In the genomic region with DNA sequence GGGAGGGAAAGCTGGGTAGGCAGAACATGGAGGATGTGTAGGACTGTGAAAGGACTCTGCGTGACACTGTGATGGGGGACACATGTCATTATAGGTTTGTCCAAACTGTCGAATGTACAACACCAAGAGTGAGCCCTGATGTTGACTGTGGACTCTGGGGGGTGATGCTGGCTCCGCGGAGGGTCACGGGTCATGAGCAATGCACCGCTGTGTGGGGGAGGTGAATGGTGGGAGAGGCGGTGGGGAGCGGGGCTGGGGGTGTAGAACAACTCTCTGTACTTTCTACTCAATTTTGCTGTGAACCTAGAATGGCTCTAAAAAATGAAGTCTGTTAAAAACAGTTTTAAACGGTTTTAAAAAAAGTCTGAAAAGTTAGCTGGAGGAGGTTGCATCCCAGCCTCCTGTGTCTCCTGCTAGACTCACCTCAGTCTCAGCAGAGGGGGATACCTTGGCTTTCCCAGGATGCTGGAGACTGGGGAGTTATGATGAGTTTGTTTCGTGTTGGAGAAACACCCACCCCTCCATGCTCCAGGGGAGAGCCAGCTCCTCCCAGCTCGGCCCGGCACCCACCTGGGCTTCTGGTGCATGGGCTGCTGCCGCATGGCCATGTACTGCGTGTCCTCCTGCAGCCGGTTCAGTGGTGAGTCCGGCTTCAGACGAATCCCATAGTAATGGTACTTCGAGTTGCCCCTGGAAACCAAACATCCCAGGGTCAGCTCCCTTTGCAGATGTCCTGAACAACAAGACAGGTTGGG, we compare ENCODE assay signal across 22 cellular contexts.
"Had no signal": no experiment of that assay in that cellular context is flagged by ENCODE, and none has a peak within 500 bp of the region (broad histone marks: within the 10 kb centered on the region; RNA-seq: fewer than 3 reads in every experiment).

No MANE protein-coding gene starts in this region.

- H3K36me3 ChIP-seq: right lobe of liver had no signal

- H3K27me3 ChIP-seq: ascending aorta, right lobe of liver, tibial artery had no signal

- H3K9me3 ChIP-seq: ascending aorta, right lobe of liver, tibial artery had no signal

- H3K4me1 Mint-ChIP-seq: mesothelial cell of epicardium had no signal

- H3K9ac ChIP-seq: parathyroid adenoma had no signal

- H3K4me1 ChIP-seq: ascending aorta, parathyroid adenoma, right lobe of liver, tibial artery had no signal

- H3K27ac Mint-ChIP-seq: activated CD8-positive, alpha-beta T cell treated with anti-CD3 and anti-CD28 coated beads, Interleukin-2, amount 10 ng/mL, durations not matched to agents 7 days and 5 days; mesothelial cell of epicardium; natural killer cell had no signal

- H3K4me3 ChIP-seq: ascending aorta, right lobe of liver, tibial artery had no signal

- H2AFZ ChIP-seq: parathyroid adenoma had no signal

- H3K36me3 Mint-ChIP-seq: activated naive CD4-positive, alpha-beta T cell treated with anti-CD3 and anti-CD28 coated beads, Interleukin-2, amount 50 U/mL, for 72 hours; mesothelial cell of epicardium; natural killer cell had no signal

- H3K9me3 Mint-ChIP-seq: activated naive CD4-positive, alpha-beta T cell treated with anti-CD3 and anti-CD28 coated beads, Interleukin-2, amount 50 U/mL, for 72 hours; mesothelial cell of epicardium; natural killer cell had no signal

- ATAC-seq: activated CD8-positive, alpha-beta T cell treated with anti-CD3 and anti-CD28 coated beads, Interleukin-2, amount 10 ng/mL, durations not matched to agents 7 days and 5 days; activated naive CD4-positive, alpha-beta T cell treated with anti-CD3 and anti-CD28 coated beads, Interleukin-2, amount 50 U/mL, for 72 hours; esophagus mucosa; left lobe of liver; natural killer cell; stimulated activated naive CD8-positive, alpha-beta T cell treated with anti-CD3 and anti-CD28 coated beads, Interleukin-15, Interleukin-2, amounts not matched to agents 100 U/mL and 50 U/mL, for 24 hours had no signal

- H3K79me2 ChIP-seq: parathyroid adenoma had no signal

- H3K4me3 Mint-ChIP-seq: activated CD8-positive, alpha-beta T cell treated with anti-CD3 and anti-CD28 coated beads, Interleukin-2, amount 10 ng/mL, durations not matched to agents 7 days and 5 days; mesothelial cell of epicardium; natural killer cell had no signal

- DNase-seq: activated CD4-positive, alpha-beta T cell treated with anti-CD3 and anti-CD28 coated beads for 1 hour; activated CD4-positive, alpha-beta T cell treated with anti-CD3 and anti-CD28 coated beads, Interleukin-2, amount 50 U/mL, for 1 hour; activated CD8-positive, alpha-beta T cell treated with anti-CD3 and anti-CD28 coated beads, Interleukin-2, amount 10 ng/mL, durations not matched to agents 7 days and 5 days; central memory CD4-positive, alpha-beta T cell; effector memory CD4-positive, alpha-beta T cell; foreskin melanocyte; hippocampal formation; mammary epithelial cell; natural killer cell; small intestine; stimulated activated CD4-positive, alpha-beta T cell treated with anti-CD3 and anti-CD28 coated beads, Interleukin-4, amount 100 ng/mL, for 1 hour; stimulated activated naive CD8-positive, alpha-beta T cell treated with anti-CD3 and anti-CD28 coated beads, Interleukin-15, Interleukin-2, amounts not matched to agents 100 U/mL and 50 U/mL, for 24 hours; substantia nigra; T-helper 9 cell; tibial artery had no signal

- H3K27ac ChIP-seq: ascending aorta, parathyroid adenoma, right lobe of liver, tibial artery had no signal
